In the genomic region with DNA sequence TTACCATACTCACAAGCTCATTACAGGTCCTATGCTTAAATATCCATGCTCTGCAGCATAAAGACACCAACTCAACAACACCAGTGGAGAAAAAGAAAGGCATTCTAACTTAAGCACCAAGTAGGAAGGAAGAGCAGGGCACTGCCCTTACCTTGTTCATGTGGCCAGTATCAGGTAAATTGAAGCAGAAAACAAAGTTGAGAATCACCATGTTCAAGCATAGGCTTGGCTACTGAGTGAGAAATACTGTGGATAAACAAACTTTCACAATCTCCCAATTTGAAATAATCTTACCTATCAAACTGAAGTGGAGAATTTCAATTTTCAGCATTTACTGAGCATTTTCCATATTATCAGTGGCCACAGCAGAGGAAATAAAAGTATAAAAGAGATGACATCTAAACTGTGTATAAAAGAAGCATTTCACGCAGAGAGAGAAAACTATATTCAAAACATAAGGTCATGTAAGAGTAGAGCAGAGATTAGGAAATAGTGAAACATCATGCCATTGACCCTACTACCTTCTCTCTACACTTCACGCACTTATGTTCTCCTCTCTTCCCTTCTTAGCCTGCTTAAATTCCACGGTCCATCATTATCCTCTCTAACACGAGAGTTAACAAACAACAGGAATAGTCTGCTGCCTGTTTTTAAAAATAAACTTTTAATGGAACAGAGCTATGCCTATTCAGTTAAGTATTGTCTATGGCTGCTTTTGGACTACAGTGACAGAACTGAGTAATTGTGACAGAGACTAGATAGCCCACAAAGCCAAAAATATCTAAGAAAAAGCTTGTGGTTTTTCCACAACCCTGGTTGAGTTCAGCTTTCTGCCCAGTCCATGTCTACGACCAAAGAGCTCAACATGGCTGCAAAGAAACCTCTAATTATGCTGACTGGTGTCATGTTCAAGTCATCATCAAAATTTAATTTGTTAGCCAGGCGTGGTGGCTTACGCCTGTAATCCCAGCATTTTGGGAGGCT, we compare ENCODE assay signal across 22 cellular contexts.
"Had no signal": no experiment of that assay in that cellular context is flagged by ENCODE, and none has a peak within 500 bp of the region (broad histone marks: within the 10 kb centered on the region; RNA-seq: fewer than 3 reads in every experiment).

No MANE protein-coding gene starts in this region.

- DNase-seq: activated CD4-positive, alpha-beta memory T cell treated with anti-CD3 and anti-CD28 coated beads, Interleukin-2, amount 10 ng/mL, durations not matched to agents 7 days and 5 days; activated CD4-positive, alpha-beta T cell treated with anti-CD3 and anti-CD28 coated beads for 36 hours; activated naive CD4-positive, alpha-beta T cell treated with anti-CD3 and anti-CD28 coated beads for 36 hours; activated T-cell treated with anti-CD3 and anti-CD28 coated beads, Interleukin-2, amount 50 U/mL, for 1 hour; aorta; brain microvascular endothelial cell; central memory CD4-positive, alpha-beta T cell; effector CD8-positive, alpha-beta T cell; gastrocnemius medialis; head of caudate nucleus; kidney; left lung; natural killer cell; pancreas; stimulated activated CD4-positive, alpha-beta T cell treated with anti-CD3 and anti-CD28 coated beads, Interleukin-4, amount 100 ng/mL, for 24 hours; stomach; trophoblast cell had no signal

- H3K27me3 ChIP-seq: brain microvascular endothelial cell, gastrocnemius medialis, left lung, neutrophil, pancreas, stomach had no signal

- H3K4me3 ChIP-seq: gastrocnemius medialis, left lung, pancreas, stomach had no signal

- H3K4me1 ChIP-seq: left lung, pancreas had no signal

- H3K36me3 ChIP-seq: brain microvascular endothelial cell, neutrophil, pancreas had no signal

- H3K27ac ChIP-seq: brain microvascular endothelial cell, gastrocnemius medialis, left lung, neutrophil, pancreas, stomach had no signal

- ATAC-seq: activated CD4-positive, alpha-beta T cell treated with anti-CD3 and anti-CD28 coated beads for 36 hours; esophagus mucosa; left lung; natural killer cell; pancreas; sciatic nerve; stimulated activated effector memory CD8-positive, alpha-beta T cell treated with anti-CD3 and anti-CD28 coated beads, Interleukin-12 subunit alpha, Interleukin-12 subunit beta, amount 100 ng/mL, for 72 hours; WTC11 had no signal

- H3K9me3 ChIP-seq: gastrocnemius medialis, left lung, neutrophil, pancreas, stomach had no signal
